ENCODE assay signal across 9 cellular contexts in genomic region chr11:116930586-116930985, GRCh38.
DNase-seq lines count a peak whose midpoint lies in the region; ATAC-seq, FAIRE-seq and TF ChIP-seq lines count a peak whose summit lies in the region.
"Had no signal": no experiment of that assay in that cellular context is flagged by ENCODE, and none has a peak within 500 bp of the region (broad histone marks: within the 10 kb centered on the region; RNA-seq: fewer than 3 reads in every experiment).

No MANE protein-coding gene starts in this region.

- FAIRE-seq in kidney (lab: Jason Lieb, UNC): no peak

- H3K4me3 Mint-ChIP-seq in activated CD8-positive, alpha-beta memory T cell treated with anti-CD3 and anti-CD28 coated beads, Interleukin-2, amount 10 ng/mL, durations not matched to agents 7 days and 5 days: peak overlapping the region; percentile 73
- H3K4me3 Mint-ChIP-seq in activated T-helper 1 cell treated with anti-CD3 and anti-CD28 coated beads, Interleukin-12 subunit alpha, Interleukin-12 subunit beta, Interleukin-2, Interleukin-4 antibody, amounts not matched to agents 30 ng/mL and 10 ng/mL and 1 ng/mL, durations not matched to agents 14 hours and 24 hours and 36 hours: peak overlapping the region; percentile 74

- TF ChIP-seq CTCF in left lung (IDR thresholded peaks at IDR 0.05): no peak
- TF ChIP-seq CTCF in kidney (IDR thresholded peaks at IDR 0.05; ENCODE audit: borderline replicate concordance, extremely low read depth, insufficient read depth): no peak

- H3K27me3 Mint-ChIP-seq in activated CD8-positive, alpha-beta memory T cell treated with anti-CD3 and anti-CD28 coated beads, Interleukin-2, amount 10 ng/mL, durations not matched to agents 7 days and 5 days: no peaks in the 10 kb centered on the region
- H3K27me3 Mint-ChIP-seq in activated T-helper 1 cell treated with anti-CD3 and anti-CD28 coated beads, Interleukin-12 subunit alpha, Interleukin-12 subunit beta, Interleukin-2, Interleukin-4 antibody, amounts not matched to agents 30 ng/mL and 10 ng/mL and 1 ng/mL, durations not matched to agents 14 hours and 24 hours and 36 hours (ENCODE audit: insufficient read depth): no peaks in the 10 kb centered on the region

- H3K27ac Mint-ChIP-seq in activated CD8-positive, alpha-beta memory T cell treated with anti-CD3 and anti-CD28 coated beads, Interleukin-2, amount 10 ng/mL, durations not matched to agents 7 days and 5 days: peak overlapping the region; percentile 85
- H3K27ac Mint-ChIP-seq in activated T-helper 1 cell treated with anti-CD3 and anti-CD28 coated beads, Interleukin-12 subunit alpha, Interleukin-12 subunit beta, Interleukin-2, Interleukin-4 antibody, amounts not matched to agents 30 ng/mL and 10 ng/mL and 1 ng/mL, durations not matched to agents 14 hours and 24 hours and 36 hours: peak overlapping the region; percentile 90

- no peak overlapping the region for H3K9ac ChIP-seq in kidney (ENCODE audit: low read length in 2 of 2)

- 56% methylated on average over 2 of the region's 2 CpGs for WGBS in thymus

- H3K9me3 ChIP-seq in left lung (no peaks in the 10 kb centered on the region), thymus (ENCODE audit: control insufficient read depth) (no peaks in the 10 kb centered on the region), kidney (ENCODE audit: control insufficient read depth in 1 of 2, low read length in 2 of 2) (no peaks in the 10 kb centered on the region)

- intact Hi-C loops in activated T-helper 1 cell treated with anti-CD3 and anti-CD28 coated beads, Interleukin-12 subunit alpha, Interleukin-12 subunit beta, Interleukin-2, Interleukin-4 antibody, amounts not matched to agents 30 ng/mL and 10 ng/mL and 1 ng/mL, durations not matched to agents 14 hours and 24 hours and 36 hours (cut with micrococcal nuclease): loop anchor here (2.0 kb wide), 1 partner anchor 48 kb away; no protein-coding TSS in a partner anchor
- intact Hi-C loops in left lung (cut with DNase I) (no loop called here), kidney (cut with DNase I) (no loop called here)

- peaks cover 64% of the 10 kb centered on the region for H3K4me1 Mint-ChIP-seq in activated CD8-positive, alpha-beta memory T cell treated with anti-CD3 and anti-CD28 coated beads, Interleukin-2, amount 10 ng/mL, durations not matched to agents 7 days and 5 days
- H3K4me1 Mint-ChIP-seq in activated T-helper 1 cell treated with anti-CD3 and anti-CD28 coated beads, Interleukin-12 subunit alpha, Interleukin-12 subunit beta, Interleukin-2, Interleukin-4 antibody, amounts not matched to agents 30 ng/mL and 10 ng/mL and 1 ng/mL, durations not matched to agents 14 hours and 24 hours and 36 hours (ENCODE audit: low read depth): peaks cover 65% of the 10 kb centered on the region

- CTCF ChIA-PET in activated CD8-positive, alpha-beta memory T cell treated with anti-CD3 and anti-CD28 coated beads, Interleukin-2, amount 10 ng/mL, durations not matched to agents 7 days and 5 days (lab: Charles Lee): interaction anchor here (1.0 to 2.1 kb wide), 6 partner anchors 50 to 169 kb away, joined by 3 to 4 read pairs (median 4); no protein-coding TSS in a partner anchor

- H3K36me3 ChIP-seq in left lung (peaks cover 0 to 15% of the 10 kb centered on the region in 2 donors), thymus (ENCODE audit: control insufficient read depth, insufficient read depth) (no peaks in the 10 kb centered on the region), kidney (ENCODE audit: control insufficient read depth in 1 of 2, insufficient read depth in 2 of 2, low read length in 2 of 2) (peaks cover 0 to 8% of the 10 kb centered on the region in 2 donors)

- H3K9me3 Mint-ChIP-seq in activated CD8-positive, alpha-beta memory T cell treated with anti-CD3 and anti-CD28 coated beads, Interleukin-2, amount 10 ng/mL, durations not matched to agents 7 days and 5 days (ENCODE audit: low read depth): no peaks in the 10 kb centered on the region
- H3K9me3 Mint-ChIP-seq in activated T-helper 1 cell treated with anti-CD3 and anti-CD28 coated beads, Interleukin-12 subunit alpha, Interleukin-12 subunit beta, Interleukin-2, Interleukin-4 antibody, amounts not matched to agents 30 ng/mL and 10 ng/mL and 1 ng/mL, durations not matched to agents 14 hours and 24 hours and 36 hours: peaks cover 10% of the 10 kb centered on the region

- no peak for DNase-seq in activated CD8-positive, alpha-beta memory T cell treated with anti-CD3 and anti-CD28 coated beads, Interleukin-2, amount 10 ng/mL, durations not matched to agents 7 days and 5 days
- no peak for DNase-seq in activated CD8-positive, alpha-beta memory T cell treated with anti-CD3 and anti-CD28 coated beads, Interleukin-2, amount 50 U/mL, for 4 hours
- no peak for DNase-seq in activated T-helper 1 cell treated with anti-CD3 and anti-CD28 coated beads, Interleukin-12 subunit alpha, Interleukin-12 subunit beta, Interleukin-2, Interleukin-4 antibody, amounts not matched to agents 30 ng/mL and 10 ng/mL and 1 ng/mL, durations not matched to agents 14 hours and 24 hours and 36 hours (ENCODE audit: low spot score)
- DNase-seq in left lung (no peak), NCI-H524 (lab: John Stamatoyannopoulos, UW) (no peak), kidney (no peak)

- H3K36me3 Mint-ChIP-seq in activated CD8-positive, alpha-beta memory T cell treated with anti-CD3 and anti-CD28 coated beads, Interleukin-2, amount 10 ng/mL, durations not matched to agents 7 days and 5 days: peaks cover 25% of the 10 kb centered on the region
- peaks cover 22% of the 10 kb centered on the region for H3K36me3 Mint-ChIP-seq in activated T-helper 1 cell treated with anti-CD3 and anti-CD28 coated beads, Interleukin-12 subunit alpha, Interleukin-12 subunit beta, Interleukin-2, Interleukin-4 antibody, amounts not matched to agents 30 ng/mL and 10 ng/mL and 1 ng/mL, durations not matched to agents 14 hours and 24 hours and 36 hours (ENCODE audit: low read depth)

- H3K27ac ChIP-seq in left lung: peak overlapping the region in 1 of 2 donors; percentile 53
- H3K27ac ChIP-seq in thymus (ENCODE audit: low read depth): peak overlapping the region; percentile 43
- no peak overlapping the region for H3K27ac ChIP-seq in kidney (ENCODE audit: low read depth in 2 of 2, low read length in 2 of 2)

- H3K4me1 ChIP-seq in left lung (peaks cover 26 to 59% of the 10 kb centered on the region in 2 donors), thymus (ENCODE audit: control insufficient read depth, insufficient read depth, low read length) (peaks cover 32% of the 10 kb centered on the region), kidney (ENCODE audit: control insufficient read depth in 1 of 2, insufficient read depth in 1 of 2, low read depth in 1 of 2, low read length in 2 of 2) (peaks cover 8 to 12% of the 10 kb centered on the region in 2 donors)

- H3K4me3 ChIP-seq in left lung (no peak overlapping the region), thymus (ENCODE audit: low read length) (no peak overlapping the region), kidney (ENCODE audit: low read length in 2 of 2) (no peak overlapping the region)

- ATAC-seq in activated CD8-positive, alpha-beta memory T cell treated with anti-CD3 and anti-CD28 coated beads, Interleukin-2, amount 10 ng/mL, durations not matched to agents 7 days and 5 days: no peak
- peak; percentile 23 for ATAC-seq in left lung
- ATAC-seq in HG02678 (IDR thresholded peaks at IDR 0.05; ENCODE audit: unreplicated experiment): no peak
- ATAC-seq: Panc1 had no signal

- H3K27me3 ChIP-seq in left lung: no peaks in the 10 kb centered on the region
- no peaks in the 10 kb centered on the region for H3K27me3 ChIP-seq in thymus (ENCODE audit: control insufficient read depth, insufficient read depth)
